In the genomic region with DNA sequence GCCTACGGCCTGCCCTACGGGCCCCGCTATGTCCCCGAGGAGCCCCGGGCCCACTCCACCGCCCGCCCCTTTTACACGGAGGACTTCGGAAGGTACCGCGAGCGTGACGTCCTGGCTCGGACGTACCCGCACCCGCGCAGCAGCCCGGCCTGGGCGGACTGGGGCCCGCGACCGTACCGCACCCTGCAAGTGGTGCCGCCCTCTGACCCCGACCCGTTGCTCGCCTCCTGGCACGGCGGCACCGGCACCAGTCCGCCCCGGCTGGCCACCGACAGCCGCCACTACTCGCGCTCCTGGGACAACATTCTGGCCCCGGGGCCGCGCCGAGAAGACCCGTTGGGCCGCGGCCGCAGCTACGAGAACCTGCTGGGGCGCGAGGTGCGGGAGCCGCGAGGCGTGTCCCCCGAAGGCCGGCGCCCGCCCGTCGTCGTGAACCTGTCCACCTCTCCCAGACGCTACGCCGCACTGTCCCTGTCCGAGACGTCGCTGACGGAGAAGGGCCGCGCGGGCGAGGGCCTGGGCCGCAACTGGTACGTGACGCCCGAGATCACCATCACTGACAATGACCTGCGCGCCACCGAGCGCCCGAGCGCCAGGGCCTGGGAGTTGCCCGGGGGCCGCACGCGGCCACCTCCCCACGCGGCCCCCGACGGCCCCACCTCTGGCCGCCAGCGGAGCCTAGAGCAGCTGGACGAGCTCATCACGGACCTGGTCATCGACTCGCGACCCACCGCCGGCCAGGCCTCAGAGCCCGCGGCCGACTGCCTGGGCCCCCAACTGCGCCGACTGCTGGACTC, we compare ENCODE assay signal across 19 cellular contexts. TPM values are rescaled to one million over a fixed set of nuclear protein-coding genes. Genes with fewer than 3 reads are reported as not detected.
DNase-seq lines count a peak whose midpoint lies in the region; ATAC-seq, FAIRE-seq and TF ChIP-seq lines count a peak whose summit lies in the region.
"Had no signal": no experiment of that assay in that cellular context is flagged by ENCODE, and none has a peak within 500 bp of the region (broad histone marks: within the 10 kb centered on the region; RNA-seq: fewer than 3 reads in every experiment).

No MANE protein-coding gene starts in this region.

- H3K36me3 ChIP-seq in NT2/D1 (ENCODE audit: insufficient read depth, insufficient read length, low read length) (peaks cover 9% of the 10 kb centered on the region), endothelial cell of umbilical vein (ENCODE audit: control insufficient read depth in 2 of 2, extremely low read depth in 1 of 2, insufficient read depth in 2 of 2, low read length in 2 of 2) (no peaks in the 10 kb centered on the region)

- DNase-seq in activated naive CD4-positive, alpha-beta T cell treated with anti-CD3 and anti-CD28 coated beads, Interleukin-2, amount 50 U/mL, for 72 hours (ENCODE audit: low spot score in 2 of 2) = no peak
- DNase-seq in NT2/D1 (ENCODE audit: low read depth, low spot score) = no peak
- DNase-seq in endothelial cell of umbilical vein (ENCODE audit: low read depth, low spot score) = no peak
- DNase-seq in stimulated activated naive B cell treated with anti-CD40 and anti-IgM and Interleukin-4, amounts not matched to agents 10 μg/mL and 1 μg/mL and 100 μg/mL, for 72 hours = no peak
- DNase-seq in NCI-H1417 treated with DMSO at 0.1 percent for 48 hours (lab: John Stamatoyannopoulos, UW) = no peak
- DNase-seq: activated CD4-positive, alpha-beta T cell treated with anti-CD3 and anti-CD28 coated beads for 48 hours; glutamatergic neuron; left ventricle myocardium superior; NCI-H1092; NCI-H2029 treated with DMSO at 0.1 percent for 48 hours; NCI-H510A; occipital lobe; RPMI8226; stimulated activated CD4-positive, alpha-beta T cell treated with anti-CD3 and anti-CD28 coated beads, Interleukin-15, amount 100 ng/mL, for 24 hours had no signal

- no peak for TF ChIP-seq CTCF in endothelial cell of umbilical vein (IDR thresholded peaks at IDR 0.05; ENCODE audit: extremely low read depth in 1 of 2, insufficient read depth in 1 of 2, low read depth in 1 of 2, low read length in 2 of 2)

- peak overlapping the region; percentile 82 for H3K4me3 ChIP-seq in NT2/D1 (ENCODE audit: insufficient read length, low read depth)
- H3K4me3 ChIP-seq in endothelial cell of umbilical vein (replicated peaks in 1 of 3; ENCODE audit: insufficient read depth in 1 of 3, low read depth in 1 of 3, low read length in 3 of 3) = no peak overlapping the region
- H3K4me3 ChIP-seq: mucosa of descending colon had no signal

- peaks cover 3% of the 10 kb centered on the region for H3K27me3 Mint-ChIP-seq in activated naive CD4-positive, alpha-beta T cell treated with anti-CD3 and anti-CD28 coated beads, Interleukin-2, amount 50 U/mL, for 24 hours
- peaks cover 11 to 30% of the 10 kb centered on the region in 2 donors for H3K27me3 Mint-ChIP-seq in stimulated activated naive B cell treated with anti-CD40 and anti-IgM and Interleukin-4, amounts not matched to agents 10 μg/mL and 1 μg/mL and 100 μg/mL, for 72 hours

- no peaks in the 10 kb centered on the region for H4K20me1 ChIP-seq in endothelial cell of umbilical vein (replicated peaks; ENCODE audit: control insufficient read depth, extremely low read depth, insufficient read depth, low read length)

- intact Hi-C loops in endothelial cell of umbilical vein (cut with micrococcal nuclease) = loop anchor here (5.0 kb wide), 1 partner anchor 53 kb away; the partner anchor contains the start of gene TMEM141

- no TSS peak for BruUV-seq in endothelial cell of umbilical vein (replicated peaks; lab: Mats Ljungman, UMichigan)

- CTCF ChIA-PET in endothelial cell of umbilical vein (lab: Charles Lee) = interaction anchor here (1.0 to 1.4 kb wide), 2 partner anchors 10 to 38 kb away, joined by 3 read pairs; no protein-coding TSS in a partner anchor

- no peak for ATAC-seq in activated naive CD4-positive, alpha-beta T cell treated with anti-CD3 and anti-CD28 coated beads, Interleukin-2, amount 50 U/mL, for 72 hours
- ATAC-seq in stimulated activated naive B cell treated with anti-CD40 and anti-IgM and Interleukin-4, amounts not matched to agents 10 μg/mL and 1 μg/mL and 100 μg/mL, for 72 hours (replicated peaks) = no peak
- ATAC-seq in GM18907 (IDR thresholded peaks at IDR 0.05; ENCODE audit: unreplicated experiment) = no peak
- ATAC-seq: left ventricle myocardium superior, mucosa of descending colon had no signal

- H3K27ac Mint-ChIP-seq in activated naive CD4-positive, alpha-beta T cell treated with anti-CD3 and anti-CD28 coated beads, Interleukin-2, amount 50 U/mL, for 24 hours = peak overlapping the region; percentile 23
- H3K27ac Mint-ChIP-seq in activated naive CD4-positive, alpha-beta T cell treated with anti-CD3 and anti-CD28 coated beads, Interleukin-2, amount 50 U/mL, for 72 hours = no peak overlapping the region
- peak overlapping the region; percentile 47 for H3K27ac Mint-ChIP-seq in stimulated activated naive B cell treated with anti-CD40 and anti-IgM and Interleukin-4, amounts not matched to agents 10 μg/mL and 1 μg/mL and 100 μg/mL, for 72 hours

- H3K4me2 ChIP-seq in endothelial cell of umbilical vein (ENCODE audit: insufficient read depth, low read length) = no peak overlapping the region

- H3K4me3 Mint-ChIP-seq in activated naive CD4-positive, alpha-beta T cell treated with anti-CD3 and anti-CD28 coated beads, Interleukin-2, amount 50 U/mL, for 24 hours = no peak overlapping the region
- peak overlapping the region in 1 of 2 donors; percentile 44 for H3K4me3 Mint-ChIP-seq in stimulated activated naive B cell treated with anti-CD40 and anti-IgM and Interleukin-4, amounts not matched to agents 10 μg/mL and 1 μg/mL and 100 μg/mL, for 72 hours

- no peak for TF ChIP-seq POLR2A in endothelial cell of umbilical vein (IDR thresholded peaks at IDR 0.05; ENCODE audit: low read depth, low read length)

- no peaks in the 10 kb centered on the region for H3K36me3 Mint-ChIP-seq in activated naive CD4-positive, alpha-beta T cell treated with anti-CD3 and anti-CD28 coated beads, Interleukin-2, amount 50 U/mL, for 24 hours
- peaks cover 8 to 19% of the 10 kb centered on the region in 2 donors for H3K36me3 Mint-ChIP-seq in activated naive CD4-positive, alpha-beta T cell treated with anti-CD3 and anti-CD28 coated beads, Interleukin-2, amount 50 U/mL, for 72 hours
- H3K36me3 Mint-ChIP-seq in stimulated activated naive B cell treated with anti-CD40 and anti-IgM and Interleukin-4, amounts not matched to agents 10 μg/mL and 1 μg/mL and 100 μg/mL, for 72 hours = peaks cover 13 to 18% of the 10 kb centered on the region in 2 donors

- no peaks in the 10 kb centered on the region for H3K9me1 ChIP-seq in endothelial cell of umbilical vein (replicated peaks; ENCODE audit: control insufficient read depth, extremely low read depth, insufficient read depth, low read length)

- H3K9me3 ChIP-seq in NT2/D1 (ENCODE audit: insufficient read depth, low read length) (no peaks in the 10 kb centered on the region; the same call in 1 of the 2 replicates), endothelial cell of umbilical vein (replicated peaks; ENCODE audit: control insufficient read depth, insufficient read depth, low read length) (no peaks in the 10 kb centered on the region)
- H3K9me3 ChIP-seq: mucosa of descending colon had no signal

- dilution Hi-C loops in endothelial cell of umbilical vein (cut with MboI; ENCODE audit: extremely low pct_ligation_motif_present, low sequenced_read_pairs) = no loop called here

- FAIRE-seq in endothelial cell of umbilical vein (lab: Jason Lieb, UNC) = no peak
- FAIRE-seq: HTR-8/SVneo had no signal

- peak overlapping the region; percentile 95 for H3K9ac ChIP-seq in NT2/D1 (ENCODE audit: insufficient read length, low read depth)
- no peak overlapping the region for H3K9ac ChIP-seq in endothelial cell of umbilical vein (replicated peaks; ENCODE audit: extremely low read depth, insufficient read depth, low read length)
- H3K9ac ChIP-seq: GM23248 had no signal

- no peak overlapping the region for H3K27ac ChIP-seq in endothelial cell of umbilical vein (ENCODE audit: insufficient read depth, low read depth, low read length)
- H3K27ac ChIP-seq: GM23248 had no signal

- no peak overlapping the region for H2AFZ ChIP-seq in endothelial cell of umbilical vein (ENCODE audit: low read depth, low read length)
- H2AFZ ChIP-seq: GM23248 had no signal

- no peaks in the 10 kb centered on the region for H3K27me3 ChIP-seq in NT2/D1 (ENCODE audit: insufficient read depth, insufficient read length)
- peaks cover 10 to 28% of the 10 kb centered on the region in 2 experiments for H3K27me3 ChIP-seq in endothelial cell of umbilical vein (ENCODE audit: control insufficient read depth in 2 of 2, insufficient read depth in 2 of 2, low read length in 2 of 2)

- H3K9me3 Mint-ChIP-seq in activated naive CD4-positive, alpha-beta T cell treated with anti-CD3 and anti-CD28 coated beads, Interleukin-2, amount 50 U/mL, for 24 hours = no peaks in the 10 kb centered on the region
- H3K9me3 Mint-ChIP-seq in activated naive CD4-positive, alpha-beta T cell treated with anti-CD3 and anti-CD28 coated beads, Interleukin-2, amount 50 U/mL, for 72 hours = no peaks in the 10 kb centered on the region
- H3K9me3 Mint-ChIP-seq in stimulated activated naive B cell treated with anti-CD40 and anti-IgM and Interleukin-4, amounts not matched to agents 10 μg/mL and 1 μg/mL and 100 μg/mL, for 72 hours = no peaks in the 10 kb centered on the region

- H3K79me2 ChIP-seq in endothelial cell of umbilical vein (ENCODE audit: control insufficient read depth, insufficient read depth, low read length) = no peaks in the 10 kb centered on the region

- H3K4me1 ChIP-seq in NT2/D1 (ENCODE audit: insufficient read depth, insufficient read length) = peaks cover 37% of the 10 kb centered on the region
- peaks cover 12% of the 10 kb centered on the region for H3K4me1 ChIP-seq in endothelial cell of umbilical vein (ENCODE audit: control insufficient read depth, extremely low read depth, insufficient read depth, low read length)

- POLR2A ChIA-PET in endothelial cell of umbilical vein (lab: Charles Lee) = interaction anchor here (0.6 kb wide), 1 partner anchor 378 kb away, joined by 3 read pairs; no protein-coding TSS in a partner anchor

- H3K4me1 Mint-ChIP-seq in activated naive CD4-positive, alpha-beta T cell treated with anti-CD3 and anti-CD28 coated beads, Interleukin-2, amount 50 U/mL, for 24 hours = peaks cover 10% of the 10 kb centered on the region
- peaks cover 35 to 48% of the 10 kb centered on the region in 2 donors for H3K4me1 Mint-ChIP-seq in stimulated activated naive B cell treated with anti-CD40 and anti-IgM and Interleukin-4, amounts not matched to agents 10 μg/mL and 1 μg/mL and 100 μg/mL, for 72 hours

RNA-seq across cellular contexts. Expression of gene AJM1, which starts 3.4 kb away (rescaled TPM):
- total RNA-seq in activated naive CD4-positive, alpha-beta T cell treated with anti-CD3 and anti-CD28 coated beads, Interleukin-2, amount 50 U/mL, for 72 hours = 1 to 10 TPM; 3.7 to 6.7 TPM
- total RNA-seq in endothelial cell of umbilical vein = 1.3 and 1.7 TPM in 2 replicates
- polyA plus RNA-seq in endothelial cell of umbilical vein = 0.30 and 0.32 TPM in 2 replicates
- 0.06 and 0.20 TPM in 2 replicates for polyA plus RNA-seq in endothelial cell of umbilical vein (2011; cell fraction: cytosol; rRNA removed)
- polyA plus RNA-seq in endothelial cell of umbilical vein (2011; cell fraction: nucleus; rRNA removed) = 2.4 and 3.0 TPM in 2 replicates
- polyA plus RNA-seq in endothelial cell of umbilical vein (2012) = 0.44 and 0.67 TPM in 2 replicates
- 0.12 and 0.17 TPM in 2 replicates for polyA minus RNA-seq in endothelial cell of umbilical vein
- 2.3 TPM for polyA minus RNA-seq in endothelial cell of umbilical vein (2011; cell fraction: cytosol; rRNA and poly(A)+ RNA removed)
- 0.29 and 0.67 TPM in 2 replicates for polyA minus RNA-seq in endothelial cell of umbilical vein (2011; cell fraction: nucleus; rRNA and poly(A)+ RNA removed)

RNA-seq across cellular contexts. Expression of gene PHPT1, which starts 3.5 kb away (rescaled TPM):
- 100 to 1,000 TPM; 129 to 167 TPM for total RNA-seq in activated naive CD4-positive, alpha-beta T cell treated with anti-CD3 and anti-CD28 coated beads, Interleukin-2, amount 50 U/mL, for 72 hours
- total RNA-seq in endothelial cell of umbilical vein = 139 and 165 TPM in 2 replicates
- 319 and 376 TPM in 2 replicates for polyA plus RNA-seq in endothelial cell of umbilical vein
- 233 and 272 TPM in 2 replicates for polyA plus RNA-seq in endothelial cell of umbilical vein (2011; cell fraction: cytosol; rRNA removed)
- polyA plus RNA-seq in endothelial cell of umbilical vein (2011; cell fraction: nucleus; rRNA removed) = 126 and 144 TPM in 2 replicates
- polyA plus RNA-seq in endothelial cell of umbilical vein (2012) = 78.8 and 146 TPM in 2 replicates
- polyA minus RNA-seq in endothelial cell of umbilical vein = 24.8 and 32.3 TPM in 2 replicates
- polyA minus RNA-seq in endothelial cell of umbilical vein (2011; cell fraction: cytosol; rRNA and poly(A)+ RNA removed) = 51.2 TPM
- 14.3 and 22.6 TPM in 2 replicates for polyA minus RNA-seq in endothelial cell of umbilical vein (2011; cell fraction: nucleus; rRNA and poly(A)+ RNA removed)

RNA-seq across cellular contexts. Expression of gene MAMDC4, which starts 6.5 kb away (rescaled TPM):
- 10 to 100 TPM; 17.7 to 21.5 TPM for total RNA-seq in activated naive CD4-positive, alpha-beta T cell treated with anti-CD3 and anti-CD28 coated beads, Interleukin-2, amount 50 U/mL, for 72 hours
- 7.2 and 7.7 TPM in 2 replicates for total RNA-seq in endothelial cell of umbilical vein
- polyA plus RNA-seq in endothelial cell of umbilical vein = 3.6 and 4.7 TPM in 2 replicates
- polyA plus RNA-seq in endothelial cell of umbilical vein (2011; cell fraction: cytosol; rRNA removed) = 0.37 and 0.85 TPM in 2 replicates
- 28.9 and 32.4 TPM in 2 replicates for polyA plus RNA-seq in endothelial cell of umbilical vein (2011; cell fraction: nucleus; rRNA removed)
- polyA plus RNA-seq in endothelial cell of umbilical vein (2012) = 1.9 and 2.1 TPM in 2 replicates
- polyA minus RNA-seq in endothelial cell of umbilical vein = 0.70 and 1.4 TPM in 2 replicates
- polyA minus RNA-seq in endothelial cell of umbilical vein (2011; cell fraction: cytosol; rRNA and poly(A)+ RNA removed) = 0.82 TPM
- 2.6 and 4.9 TPM in 2 replicates for polyA minus RNA-seq in endothelial cell of umbilical vein (2011; cell fraction: nucleus; rRNA and poly(A)+ RNA removed)

RNA-seq across cellular contexts. Expression of gene EDF1, which starts 20.4 kb away (rescaled TPM):
- total RNA-seq in activated naive CD4-positive, alpha-beta T cell treated with anti-CD3 and anti-CD28 coated beads, Interleukin-2, amount 50 U/mL, for 72 hours = 100 to 1,000 TPM; 272 to 274 TPM
- 356 and 388 TPM in 2 replicates for total RNA-seq in endothelial cell of umbilical vein
- polyA plus RNA-seq in endothelial cell of umbilical vein = 411 and 478 TPM in 2 replicates
- 611 and 729 TPM in 2 replicates for polyA plus RNA-seq in endothelial cell of umbilical vein (2011; cell fraction: cytosol; rRNA removed)
- 236 and 342 TPM in 2 replicates for polyA plus RNA-seq in endothelial cell of umbilical vein (2011; cell fraction: nucleus; rRNA removed)
- 409 and 538 TPM in 2 replicates for polyA plus RNA-seq in endothelial cell of umbilical vein (2012)
- polyA minus RNA-seq in endothelial cell of umbilical vein = 110 and 111 TPM in 2 replicates
- 153 TPM for polyA minus RNA-seq in endothelial cell of umbilical vein (2011; cell fraction: cytosol; rRNA and poly(A)+ RNA removed)
- 25.3 and 64.1 TPM in 2 replicates for polyA minus RNA-seq in endothelial cell of umbilical vein (2011; cell fraction: nucleus; rRNA and poly(A)+ RNA removed)

RNA-seq across cellular contexts. Expression of gene RABL6, which starts 37.9 kb away (rescaled TPM):
- 100 to 1,000 TPM in 1 of 2 donors, 10 to 100 TPM in 1; 79.3 to 101 TPM for total RNA-seq in activated naive CD4-positive, alpha-beta T cell treated with anti-CD3 and anti-CD28 coated beads, Interleukin-2, amount 50 U/mL, for 72 hours
- total RNA-seq in endothelial cell of umbilical vein = 112 TPM in 2 replicates
- polyA plus RNA-seq in endothelial cell of umbilical vein = 60.8 and 61.3 TPM in 2 replicates
- 52.4 and 58.7 TPM in 2 replicates for polyA plus RNA-seq in endothelial cell of umbilical vein (2011; cell fraction: cytosol; rRNA removed)
- polyA plus RNA-seq in endothelial cell of umbilical vein (2011; cell fraction: nucleus; rRNA removed) = 87.8 and 92.7 TPM in 2 replicates
- 111 and 119 TPM in 2 replicates for polyA plus RNA-seq in endothelial cell of umbilical vein (2012)
- 72.8 and 74.6 TPM in 2 replicates for polyA minus RNA-seq in endothelial cell of umbilical vein
- 60.0 TPM for polyA minus RNA-seq in endothelial cell of umbilical vein (2011; cell fraction: cytosol; rRNA and poly(A)+ RNA removed)
- 37.0 and 48.5 TPM in 2 replicates for polyA minus RNA-seq in endothelial cell of umbilical vein (2011; cell fraction: nucleus; rRNA and poly(A)+ RNA removed)

Comparison
In these comparisons a context has a peak if more than half of its experiments do, and no peak if none do; other contexts are left out.
1. H3K27ac Mint-ChIP-seq: peak in activated naive CD4-positive, alpha-beta T cell treated with anti-CD3 and anti-CD28 coated beads, Interleukin-2, amount 50 U/mL, for 24 hours (single experiment) and stimulated activated naive B cell treated with anti-CD40 and anti-IgM and Interleukin-4, amounts not matched to agents 10 μg/mL and 1 μg/mL and 100 μg/mL, for 72 hours (single experiment); none in activated naive CD4-positive, alpha-beta T cell treated with anti-CD3 and anti-CD28 coated beads, Interleukin-2, amount 50 U/mL, for 72 hours (0 of 2).